ENCODE assay signal across 10 cellular contexts in the genomic region with DNA sequence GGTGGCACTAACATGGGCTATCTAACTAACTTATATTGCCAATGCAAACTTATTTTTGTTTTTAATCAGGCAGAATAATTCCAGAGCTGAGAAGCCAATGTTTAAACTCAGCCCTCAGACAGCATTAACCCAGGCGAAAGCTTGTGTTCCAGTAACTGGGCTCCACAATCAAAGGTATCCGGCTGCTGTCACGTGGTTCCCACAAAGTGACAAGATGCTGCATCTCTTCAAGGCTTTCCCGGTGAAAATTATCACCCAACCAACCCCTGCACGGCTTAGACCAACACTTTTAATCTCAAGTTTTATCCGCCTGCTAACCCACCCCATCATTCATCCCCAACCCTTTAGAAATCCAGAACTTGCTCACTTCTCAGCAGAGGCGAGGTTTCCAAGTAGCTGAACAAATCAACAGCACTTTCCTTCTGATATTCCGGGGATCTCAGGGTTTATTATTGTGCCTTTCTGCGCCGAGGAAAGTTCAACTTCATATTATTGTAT. TPM values are rescaled to one million over a fixed set of nuclear protein-coding genes. Genes with fewer than 3 reads are reported as not detected.
DNase-seq lines count a peak whose midpoint lies in the region; ATAC-seq lines count a peak whose summit lies in the region.
"Had no signal": no experiment of that assay in that cellular context is flagged by ENCODE, and none has a peak within 500 bp of the region (broad histone marks: within the 10 kb centered on the region; RNA-seq: fewer than 3 reads in every experiment).

No MANE protein-coding gene starts in this region.

- H3K27ac ChIP-seq in CD4-positive, CD25-positive, alpha-beta regulatory T cell (ENCODE audit: insufficient read depth, low read length, poor library complexity, severe bottlenecking), result no peak overlapping the region
- H3K27ac ChIP-seq in HUES6 (ENCODE audit: low read depth, low read length), result no peak overlapping the region

- no peak overlapping the region for H3K27ac Mint-ChIP-seq in CD4-positive, CD25-positive, alpha-beta regulatory T cell
- H3K27ac Mint-ChIP-seq in activated T-helper 1 cell treated with anti-CD3 and anti-CD28 coated beads, Interleukin-12 subunit alpha, Interleukin-12 subunit beta, Interleukin-2, Interleukin-4 antibody, amounts not matched to agents 30 ng/mL and 10 ng/mL and 1 ng/mL, durations not matched to agents 14 hours and 24 hours and 36 hours, result peak overlapping the region; percentile 82

- H3K4me1 ChIP-seq in CD4-positive, CD25-positive, alpha-beta regulatory T cell (ENCODE audit: control insufficient read depth, insufficient read depth, low read length, poor library complexity, severe bottlenecking), result peaks cover 43% of the 10 kb centered on the region
- peaks cover 12% of the 10 kb centered on the region for H3K4me1 ChIP-seq in HUES6 (ENCODE audit: control insufficient read depth, insufficient read depth, low read length)

- no peak for ATAC-seq in CD4-positive, CD25-positive, alpha-beta regulatory T cell (ENCODE audit: low read depth in 2 of 2)
- ATAC-seq in GM21515 (IDR thresholded peaks at IDR 0.05; ENCODE audit: unreplicated experiment), result no peak

- no peak overlapping the region for H3K9ac ChIP-seq in HUES6 (ENCODE audit: low read length)

- DNase-seq in CD4-positive, CD25-positive, alpha-beta regulatory T cell, result no peak
- no peak for DNase-seq in activated T-helper 1 cell treated with anti-CD3 and anti-CD28 coated beads, Interleukin-12 subunit alpha, Interleukin-12 subunit beta, Interleukin-2, Interleukin-4 antibody, amounts not matched to agents 30 ng/mL and 10 ng/mL and 1 ng/mL, durations not matched to agents 14 hours and 24 hours and 36 hours (ENCODE audit: low spot score)
- DNase-seq in kidney glomerular epithelial cell (lab: John Stamatoyannopoulos, UW) (peak; percentile 58), SW 1271 (lab: John Stamatoyannopoulos, UW) (no peak), CD1c-positive myeloid dendritic cell (ENCODE audit: extremely low spot score) (no peak), GM19238 (ENCODE audit: insufficient read length, low spot score) (no peak)

- peaks cover 41% of the 10 kb centered on the region for H3K27me3 ChIP-seq in CD4-positive, CD25-positive, alpha-beta regulatory T cell (ENCODE audit: control insufficient read depth, insufficient read depth, low read length)
- peaks cover 49% of the 10 kb centered on the region for H3K27me3 ChIP-seq in HUES6 (ENCODE audit: control insufficient read depth, insufficient read depth, low read length)

- H3K36me3 ChIP-seq in CD4-positive, CD25-positive, alpha-beta regulatory T cell (ENCODE audit: control insufficient read depth, insufficient read depth, low read length), result no peaks in the 10 kb centered on the region
- H3K36me3 ChIP-seq in HUES6 (ENCODE audit: control insufficient read depth, insufficient read depth, low read length), result no peaks in the 10 kb centered on the region

- H3K36me3 Mint-ChIP-seq in CD4-positive, CD25-positive, alpha-beta regulatory T cell, result no peaks in the 10 kb centered on the region
- peaks cover 11% of the 10 kb centered on the region for H3K36me3 Mint-ChIP-seq in activated T-helper 1 cell treated with anti-CD3 and anti-CD28 coated beads, Interleukin-12 subunit alpha, Interleukin-12 subunit beta, Interleukin-2, Interleukin-4 antibody, amounts not matched to agents 30 ng/mL and 10 ng/mL and 1 ng/mL, durations not matched to agents 14 hours and 24 hours and 36 hours (ENCODE audit: low read depth)

- no peak overlapping the region for H3K4me3 ChIP-seq in CD4-positive, CD25-positive, alpha-beta regulatory T cell (ENCODE audit: low read depth, low read length)
- H3K4me3 ChIP-seq in HUES6 (ENCODE audit: low read depth, low read length), result peak overlapping the region; percentile 70

- H3K9me3 ChIP-seq in CD4-positive, CD25-positive, alpha-beta regulatory T cell (ENCODE audit: control insufficient read depth in 2 of 2, low read length in 2 of 2), result no peaks in the 10 kb centered on the region
- no peaks in the 10 kb centered on the region for H3K9me3 ChIP-seq in HUES6 (ENCODE audit: control insufficient read depth, insufficient read depth, low read depth, low read length)

- H3K27me3 Mint-ChIP-seq in CD4-positive, CD25-positive, alpha-beta regulatory T cell, result peaks cover 35% of the 10 kb centered on the region
- H3K27me3 Mint-ChIP-seq in activated T-helper 1 cell treated with anti-CD3 and anti-CD28 coated beads, Interleukin-12 subunit alpha, Interleukin-12 subunit beta, Interleukin-2, Interleukin-4 antibody, amounts not matched to agents 30 ng/mL and 10 ng/mL and 1 ng/mL, durations not matched to agents 14 hours and 24 hours and 36 hours (ENCODE audit: insufficient read depth), result peaks cover 23% of the 10 kb centered on the region

- peaks cover 0 to 4% (median 0%) of the 10 kb centered on the region in 7 donors for H3K9me3 Mint-ChIP-seq in CD4-positive, CD25-positive, alpha-beta regulatory T cell
- no peaks in the 10 kb centered on the region for H3K9me3 Mint-ChIP-seq in activated T-helper 1 cell treated with anti-CD3 and anti-CD28 coated beads, Interleukin-12 subunit alpha, Interleukin-12 subunit beta, Interleukin-2, Interleukin-4 antibody, amounts not matched to agents 30 ng/mL and 10 ng/mL and 1 ng/mL, durations not matched to agents 14 hours and 24 hours and 36 hours

- intact Hi-C loops in activated T-helper 1 cell treated with anti-CD3 and anti-CD28 coated beads, Interleukin-12 subunit alpha, Interleukin-12 subunit beta, Interleukin-2, Interleukin-4 antibody, amounts not matched to agents 30 ng/mL and 10 ng/mL and 1 ng/mL, durations not matched to agents 14 hours and 24 hours and 36 hours (cut with micrococcal nuclease), result loop anchor here (2.0 to 10.0 kb wide), 3 partner anchors 53 to 1723 kb away; partner anchors contain the start of gene NCOA7

- peaks cover 11 to 50% (median 31%) of the 10 kb centered on the region in 4 donors for H3K4me1 Mint-ChIP-seq in CD4-positive, CD25-positive, alpha-beta regulatory T cell
- peaks cover 49% of the 10 kb centered on the region for H3K4me1 Mint-ChIP-seq in activated T-helper 1 cell treated with anti-CD3 and anti-CD28 coated beads, Interleukin-12 subunit alpha, Interleukin-12 subunit beta, Interleukin-2, Interleukin-4 antibody, amounts not matched to agents 30 ng/mL and 10 ng/mL and 1 ng/mL, durations not matched to agents 14 hours and 24 hours and 36 hours (ENCODE audit: low read depth)

- peak overlapping the region in 3 of 4 donors; percentile 30 to 62 (median 60) for H3K4me3 Mint-ChIP-seq in CD4-positive, CD25-positive, alpha-beta regulatory T cell
- H3K4me3 Mint-ChIP-seq in activated T-helper 1 cell treated with anti-CD3 and anti-CD28 coated beads, Interleukin-12 subunit alpha, Interleukin-12 subunit beta, Interleukin-2, Interleukin-4 antibody, amounts not matched to agents 30 ng/mL and 10 ng/mL and 1 ng/mL, durations not matched to agents 14 hours and 24 hours and 36 hours, result peak overlapping the region; percentile 84

RNA-seq across cellular contexts. Expression of gene C6orf58, which starts 58.7 kb away (rescaled TPM):
- total RNA-seq in CD4-positive, CD25-positive, alpha-beta regulatory T cell, result not detected
- polyA plus RNA-seq in CD4-positive, CD25-positive, alpha-beta regulatory T cell, result not detected
- 0.16 TPM in 1 of 2 replicates, not detected in the other for total RNA-seq in activated T-helper 1 cell treated with anti-CD3 and anti-CD28 coated beads, Interleukin-12 subunit alpha, Interleukin-12 subunit beta, Interleukin-2, Interleukin-4 antibody, amounts not matched to agents 30 ng/mL and 10 ng/mL and 1 ng/mL, durations not matched to agents 14 hours and 24 hours and 36 hours
- total RNA-seq: pulmonary artery endothelial cell, urinary bladder had no signal
- polyA plus RNA-seq: urinary bladder had no signal

RNA-seq across cellular contexts. Expression of gene KIAA0408, which starts 59.1 kb away (rescaled TPM):
- 5.8 TPM for total RNA-seq in CD4-positive, CD25-positive, alpha-beta regulatory T cell
- polyA plus RNA-seq in CD4-positive, CD25-positive, alpha-beta regulatory T cell, result under 1 TPM in 3 of 4 donors, not detected in 1; 0.24 to 0.68 (median 0.66) TPM
- total RNA-seq in activated T-helper 1 cell treated with anti-CD3 and anti-CD28 coated beads, Interleukin-12 subunit alpha, Interleukin-12 subunit beta, Interleukin-2, Interleukin-4 antibody, amounts not matched to agents 30 ng/mL and 10 ng/mL and 1 ng/mL, durations not matched to agents 14 hours and 24 hours and 36 hours, result 14.7 and 16.9 TPM in 2 replicates
- total RNA-seq: pulmonary artery endothelial cell had no signal
